Comparison of ENCODE assay signal across 8 cellular contexts in the genomic region with DNA sequence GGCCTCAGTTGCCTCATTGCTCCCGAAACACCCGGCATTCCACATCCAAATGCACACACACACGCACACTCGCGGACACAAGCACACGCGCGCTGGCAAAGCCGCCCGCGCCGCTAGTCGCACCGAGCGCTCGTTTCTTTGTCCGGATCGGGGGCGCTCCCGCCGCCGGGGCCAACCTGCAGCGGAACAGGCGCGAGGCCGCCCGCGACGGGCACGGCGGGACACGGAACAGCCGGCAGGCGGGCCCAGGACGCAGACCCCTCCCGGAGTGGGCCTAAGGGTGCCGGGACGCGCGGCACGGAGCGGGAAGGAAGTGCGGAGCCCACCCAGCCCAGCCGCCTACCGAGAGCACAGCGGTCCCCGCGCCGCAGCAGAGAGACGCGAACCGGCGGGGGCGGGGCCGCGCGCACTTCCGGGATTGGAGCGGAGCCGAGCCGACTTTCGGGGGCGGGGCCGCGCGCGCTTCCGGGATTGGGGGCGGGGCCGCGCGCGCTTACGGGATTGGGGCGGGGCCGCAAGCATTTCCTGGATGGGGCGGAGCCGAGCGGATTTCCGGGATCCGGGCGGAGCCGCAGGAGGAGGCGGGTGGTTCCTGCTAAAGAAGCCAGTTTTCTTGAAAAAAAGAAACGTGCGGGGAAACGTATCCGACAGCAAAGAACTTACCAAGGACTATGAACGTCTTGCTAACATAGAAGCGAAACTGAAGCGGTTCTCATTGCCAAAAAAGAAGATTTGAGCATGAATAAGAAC. TPM values are rescaled to one million over a fixed set of nuclear protein-coding genes. Genes with fewer than 3 reads are reported as not detected.
DNase-seq lines count a peak whose midpoint lies in the region; ATAC-seq and TF ChIP-seq lines count a peak whose summit lies in the region.

A gene (minus strand): TSS at position 396 of the 750 bp plus-strand sequence. CDS start 1,498 bp downstream, outside the sequence.

- H3K4me3 Mint-ChIP-seq in activated CD4-positive, alpha-beta T cell treated with anti-CD3 and anti-CD28 coated beads, Interleukin-2, amount 10 ng/mL, durations not matched to agents 24 days and 14 days: peak within 1 kb of the TSS; percentile 89

- intact Hi-C loops in activated CD4-positive, alpha-beta T cell treated with anti-CD3 and anti-CD28 coated beads, Interleukin-2, amount 10 ng/mL, durations not matched to agents 24 days and 14 days (cut with micrococcal nuclease): loop anchor here (1.0 to 10.0 kb wide), 5 partner anchors 8 to 304 kb away; a partner anchor contains a TSS
- intact Hi-C loops in colonic mucosa (cut with DNase I): no loop called here
- intact Hi-C loops in left colon (cut with DNase I, micrococcal nuclease): no loop called here

- peak; percentile 46 for ATAC-seq in HG03457 (IDR thresholded peaks at IDR 0.05; ENCODE audit: unreplicated experiment)
- peak; percentile 97 for ATAC-seq in left colon

- peaks cover 4% of the 10 kb centered on the region for H3K4me1 ChIP-seq in colonic mucosa

- no peaks in the 10 kb centered on the region for H3K27me3 ChIP-seq in colonic mucosa

- no peaks in the 10 kb centered on the region for H3K9me3 Mint-ChIP-seq in activated CD4-positive, alpha-beta T cell treated with anti-CD3 and anti-CD28 coated beads, Interleukin-2, amount 10 ng/mL, durations not matched to agents 24 days and 14 days

- H3K27me3 Mint-ChIP-seq in activated CD4-positive, alpha-beta T cell treated with anti-CD3 and anti-CD28 coated beads, Interleukin-2, amount 10 ng/mL, durations not matched to agents 24 days and 14 days: no peaks in the 10 kb centered on the region

- peak within 1 kb of the TSS; percentile 95 for H3K27ac Mint-ChIP-seq in activated CD4-positive, alpha-beta T cell treated with anti-CD3 and anti-CD28 coated beads, Interleukin-2, amount 10 ng/mL, durations not matched to agents 24 days and 14 days

- H3K27ac ChIP-seq in colonic mucosa: peak within 1 kb of the TSS; percentile 91

- H3K9ac ChIP-seq in colonic mucosa (ENCODE audit: low read depth in 2 of 2, low read length in 2 of 2): peak within 1 kb of the TSS; percentile 85 to 96

- peaks cover 20% of the 10 kb centered on the region for H3K4me1 Mint-ChIP-seq in activated CD4-positive, alpha-beta T cell treated with anti-CD3 and anti-CD28 coated beads, Interleukin-2, amount 10 ng/mL, durations not matched to agents 24 days and 14 days

- DNase-seq in AG20443 (ENCODE audit: low spot score) (peak; percentile 96), GM19238 (ENCODE audit: insufficient read length, low spot score) (peak; percentile 86), NCI-H69 (lab: John Stamatoyannopoulos, UW) (peak; percentile 97), colonic mucosa (peak; percentile 94), left colon (peak; percentile 88 to 98)
- peak; percentile 98 for DNase-seq in activated CD4-positive, alpha-beta T cell treated with anti-CD3 and anti-CD28 coated beads, Interleukin-2, amount 10 ng/mL, durations not matched to agents 24 days and 14 days
- peak; percentile 89 to 95 (median 93) for DNase-seq in stimulated activated CD4-positive, alpha-beta T cell treated with anti-CD3 and anti-CD28 coated beads, Interleukin-1b, Interleukin-23, amount 100 ng/mL, for 24 hours (ENCODE audit: low read depth in 4 of 4, low spot score in 1 of 4)

- TF ChIP-seq CTCF in colonic mucosa (IDR thresholded peaks at IDR 0.05): no peak

- no peaks in the 10 kb centered on the region for H3K36me3 ChIP-seq in colonic mucosa

- no peaks in the 10 kb centered on the region for H3K9me3 ChIP-seq in colonic mucosa

- peak within 1 kb of the TSS; percentile 97 for H3K4me3 ChIP-seq in colonic mucosa

- peaks cover 32% of the 10 kb centered on the region for H3K36me3 Mint-ChIP-seq in activated CD4-positive, alpha-beta T cell treated with anti-CD3 and anti-CD28 coated beads, Interleukin-2, amount 10 ng/mL, durations not matched to agents 24 days and 14 days (ENCODE audit: low read depth)

RNA-seq across cellular contexts. Expression of the gene that starts here (rescaled TPM):
- 256 and 268 TPM in 2 replicates for total RNA-seq in activated CD4-positive, alpha-beta T cell treated with anti-CD3 and anti-CD28 coated beads, Interleukin-2, amount 10 ng/mL, durations not matched to agents 24 days and 14 days
- total RNA-seq in colonic mucosa: 10 to 100 TPM; 58.4 to 79.0 TPM
- 10 to 100 TPM; 60.8 to 77.8 TPM for total RNA-seq in left colon

Comparison
In these comparisons a context has a peak if more than half of its experiments do, and no peak if none do; other contexts are left out.
1. Peak in every context shown above with its lines: DNase-seq, ATAC-seq, H3K4me3 ChIP-seq and H3K27ac ChIP-seq.